In the genomic region with DNA sequence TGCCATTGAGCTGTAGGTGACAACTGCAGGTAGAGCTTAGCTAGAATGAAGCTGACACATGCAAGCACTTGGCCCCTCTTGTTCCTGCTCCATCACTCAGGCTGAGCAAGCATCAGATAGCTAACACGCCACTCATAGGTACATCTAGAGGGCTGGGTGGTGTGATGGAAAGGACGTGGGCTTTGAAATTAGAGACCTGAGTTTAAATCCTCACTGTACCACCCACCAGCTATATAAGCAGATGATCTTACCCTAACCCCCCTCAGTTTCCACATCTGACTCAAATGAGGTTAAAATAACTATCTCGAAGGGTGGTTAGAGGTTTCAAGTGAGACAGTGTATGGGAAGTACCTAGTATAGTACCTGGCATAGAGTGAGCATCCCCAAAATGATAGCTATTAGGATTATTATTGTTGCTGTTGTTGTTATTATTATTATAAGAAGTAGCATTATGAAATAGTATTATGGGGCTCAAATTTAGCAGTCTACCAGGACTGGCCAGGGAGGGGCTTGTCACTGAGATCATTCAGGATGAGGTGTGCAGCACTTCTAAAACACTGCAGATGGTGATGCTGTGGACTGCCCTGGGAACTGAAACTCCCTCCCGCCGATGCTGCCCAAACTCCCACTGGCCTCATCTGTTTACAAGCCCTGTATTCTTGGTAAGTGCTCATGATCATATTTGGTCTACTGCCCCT, we compare ENCODE assay signal across 12 cellular contexts. TPM values are rescaled to one million over a fixed set of nuclear protein-coding genes. Genes with fewer than 3 reads are reported as not detected.
DNase-seq lines count a peak whose midpoint lies in the region; ATAC-seq and TF ChIP-seq lines count a peak whose summit lies in the region.
"Had no signal": no experiment of that assay in that cellular context is flagged by ENCODE, and none has a peak within 500 bp of the region (broad histone marks: within the 10 kb centered on the region; RNA-seq: fewer than 3 reads in every experiment).

No MANE protein-coding gene starts in this region.

- no peak overlapping the region for H3K9ac ChIP-seq in H9 (ENCODE audit: extremely low read depth, insufficient read length, low read length)

- no peak overlapping the region for H3T11ph ChIP-seq in H9 (ENCODE audit: low read length)

- H2AK5ac ChIP-seq in H9 (ENCODE audit: insufficient read length, low read length), result no peak overlapping the region

- no peak overlapping the region for H3K4ac ChIP-seq in H9 (ENCODE audit: low read depth, low read length)

- H4K8ac ChIP-seq in H9 (replicated peaks; ENCODE audit: insufficient read length, low read depth, low read length), result no peak overlapping the region

- H3K56ac ChIP-seq in H9 (ENCODE audit: insufficient read length, low read depth, low read length), result no peak overlapping the region

- H3K36me3 Mint-ChIP-seq in activated T-cell treated with anti-CD3 and anti-CD28 coated beads, Interleukin-2, amount 50 U/mL, for 4 hours (ENCODE audit: insufficient read depth), result peaks cover 15% of the 10 kb centered on the region
- H3K36me3 Mint-ChIP-seq in stimulated activated memory B cell treated with anti-CD40 and anti-IgM and Interleukin-4, amounts not matched to agents 10 μg/mL and 1 μg/mL and 100 μg/mL, for 72 hours, result peaks cover 10% of the 10 kb centered on the region
- H3K36me3 Mint-ChIP-seq in H9 (ENCODE audit: insufficient read depth in 1 of 3, low read depth in 3 of 3), result no peaks in the 10 kb centered on the region

- no peak overlapping the region for H2AFZ ChIP-seq in H9 (ENCODE audit: low read length)

- no peaks in the 10 kb centered on the region for H3K4me1 Mint-ChIP-seq in activated T-cell treated with anti-CD3 and anti-CD28 coated beads, Interleukin-2, amount 50 U/mL, for 4 hours (ENCODE audit: low read depth)
- peaks cover 10% of the 10 kb centered on the region for H3K4me1 Mint-ChIP-seq in stimulated activated memory B cell treated with anti-CD40 and anti-IgM and Interleukin-4, amounts not matched to agents 10 μg/mL and 1 μg/mL and 100 μg/mL, for 72 hours
- H3K4me1 Mint-ChIP-seq in H9, result no peaks in the 10 kb centered on the region

- no peaks in the 10 kb centered on the region for H3K79me1 ChIP-seq in H9 (ENCODE audit: insufficient read depth, low read depth, low read length, poor library complexity, severe bottlenecking)

- H3K23me2 ChIP-seq in H9 (ENCODE audit: insufficient read length, low read depth, low read length, poor library complexity, severe bottlenecking), result no peaks in the 10 kb centered on the region

- no peak overlapping the region for H4K5ac ChIP-seq in H9 (ENCODE audit: insufficient read length, low read depth, low read length)

- no peaks in the 10 kb centered on the region for H3K9me3 ChIP-seq in H9 (ENCODE audit: control insufficient read depth, low read depth, low read length)
- H3K9me3 ChIP-seq: right lobe of liver had no signal

- H2BK15ac ChIP-seq in H9 (ENCODE audit: low read depth, low read length), result no peak overlapping the region

- H3K27me3 ChIP-seq in H9 (ENCODE audit: insufficient read depth, low read length), result no peaks in the 10 kb centered on the region
- H3K27me3 ChIP-seq: right lobe of liver had no signal

- no peaks in the 10 kb centered on the region for H3K27me3 Mint-ChIP-seq in activated T-cell treated with anti-CD3 and anti-CD28 coated beads, Interleukin-2, amount 50 U/mL, for 4 hours (ENCODE audit: low read depth)
- no peaks in the 10 kb centered on the region for H3K27me3 Mint-ChIP-seq in stimulated activated memory B cell treated with anti-CD40 and anti-IgM and Interleukin-4, amounts not matched to agents 10 μg/mL and 1 μg/mL and 100 μg/mL, for 72 hours
- H3K27me3 Mint-ChIP-seq in H9 (ENCODE audit: low read depth), result no peaks in the 10 kb centered on the region
- H3K27me3 Mint-ChIP-seq: activated naive CD8-positive, alpha-beta T cell had no signal

- DNase-seq in activated T-cell treated with anti-CD3 and anti-CD28 coated beads, Interleukin-2, amount 50 U/mL, for 4 hours, result no peak
- DNase-seq in activated T-cell treated with anti-CD3 and anti-CD28 coated beads, Interleukin-2, amount 50 U/mL, for 1 hour, result no peak
- no peak for DNase-seq in superior temporal gyrus (ENCODE audit: extremely low spot score)
- no peak for DNase-seq in H9
- DNase-seq in NCI-H345 (lab: John Stamatoyannopoulos, UW), result no peak
- DNase-seq: NCI-H1417 treated with DMSO at 0.1 percent for 48 hours, right lobe of liver had no signal

- H3K14ac ChIP-seq in H9 (ENCODE audit: insufficient read depth, low read length), result no peak overlapping the region

- no peak overlapping the region for H3K4me2 ChIP-seq in H9 (ENCODE audit: insufficient read depth, insufficient read length, low read length)

- H3K4me1 ChIP-seq in H9 (ENCODE audit: insufficient read depth, low read length), result no peaks in the 10 kb centered on the region
- H3K4me1 ChIP-seq: right lobe of liver had no signal

- H3K9me3 Mint-ChIP-seq in activated T-cell treated with anti-CD3 and anti-CD28 coated beads, Interleukin-2, amount 50 U/mL, for 4 hours, result no peaks in the 10 kb centered on the region
- no peaks in the 10 kb centered on the region for H3K9me3 Mint-ChIP-seq in stimulated activated memory B cell treated with anti-CD40 and anti-IgM and Interleukin-4, amounts not matched to agents 10 μg/mL and 1 μg/mL and 100 μg/mL, for 72 hours
- H3K9me3 Mint-ChIP-seq in H9, result no peaks in the 10 kb centered on the region

- ATAC-seq in activated T-cell treated with anti-CD3 and anti-CD28 coated beads, Interleukin-2, amount 50 U/mL, for 4 hours, result peak; percentile 37 to 67
- ATAC-seq in GM21526 (IDR thresholded peaks at IDR 0.05; ENCODE audit: low FRiP score, unreplicated experiment), result peak; percentile 67
- ATAC-seq in HG03097 (IDR thresholded peaks at IDR 0.05; ENCODE audit: low FRiP score, unreplicated experiment), result peak; percentile 60
- ATAC-seq in stimulated activated memory B cell treated with anti-CD40 and anti-IgM and Interleukin-4, amounts not matched to agents 10 μg/mL and 1 μg/mL and 100 μg/mL, for 72 hours, result peak; percentile 86
- ATAC-seq: right lobe of liver had no signal

- no peaks in the 10 kb centered on the region for H4K20me1 ChIP-seq in H9 (ENCODE audit: control insufficient read depth, insufficient read depth, insufficient read length)

- no CpG with 5 or more reads among the region's 5 CpGs for WGBS in H9 (ENCODE audit: extremely low coverage, insufficient read length, low lambda C conversion rate)

- H2BK120ac ChIP-seq in H9 (ENCODE audit: low read depth, low read length, poor library complexity, severe bottlenecking), result no peak overlapping the region

- no peak overlapping the region for H4K91ac ChIP-seq in H9 (ENCODE audit: insufficient read length, low read depth, low read length)

- no peak overlapping the region for H3K18ac ChIP-seq in H9 (ENCODE audit: insufficient read length, low read depth, low read length)

- H3K79me2 ChIP-seq in H9 (ENCODE audit: insufficient read depth, low read length), result no peaks in the 10 kb centered on the region

- H2BK5ac ChIP-seq in H9 (ENCODE audit: insufficient read length, low read length), result no peak overlapping the region

- no peak overlapping the region for H3K23ac ChIP-seq in H9 (ENCODE audit: insufficient read length, low read depth, low read length)

- no peak for TF ChIP-seq CTCF in H9 (conservative IDR thresholded peaks at IDR 0.05)

- H3K27ac Mint-ChIP-seq in stimulated activated memory B cell treated with anti-CD40 and anti-IgM and Interleukin-4, amounts not matched to agents 10 μg/mL and 1 μg/mL and 100 μg/mL, for 72 hours, result no peak overlapping the region
- H3K27ac Mint-ChIP-seq in H9, result no peak overlapping the region
- H3K27ac Mint-ChIP-seq: activated naive CD8-positive, alpha-beta T cell had no signal

- H2BK20ac ChIP-seq in H9 (ENCODE audit: low read depth, low read length, poor library complexity, severe bottlenecking), result no peak overlapping the region

- H2BK12ac ChIP-seq in H9 (ENCODE audit: insufficient read length, low read depth, low read length), result no peak overlapping the region

- no peak overlapping the region for H3K4me3 Mint-ChIP-seq in activated T-cell treated with anti-CD3 and anti-CD28 coated beads, Interleukin-2, amount 50 U/mL, for 4 hours
- no peak overlapping the region for H3K4me3 Mint-ChIP-seq in stimulated activated memory B cell treated with anti-CD40 and anti-IgM and Interleukin-4, amounts not matched to agents 10 μg/mL and 1 μg/mL and 100 μg/mL, for 72 hours
- no peak overlapping the region for H3K4me3 Mint-ChIP-seq in H9
- H3K4me3 Mint-ChIP-seq: activated naive CD8-positive, alpha-beta T cell had no signal

- H3K27ac ChIP-seq in H9 (ENCODE audit: insufficient read length, low read depth, low read length), result no peak overlapping the region
- H3K27ac ChIP-seq: right lobe of liver had no signal

RNA-seq across cellular contexts. Expression of a gene that starts 59.0 kb away (rescaled TPM):
- total RNA-seq in activated T-cell treated with anti-CD3 and anti-CD28 coated beads, Interleukin-2, amount 50 U/mL, for 4 hours, result under 1 TPM; 0.16 to 0.58 (median 0.43) TPM
- total RNA-seq in H9 (2021), result not detected in 2 replicates
- total RNA-seq: A673 had no signal
